Comparison of ENCODE assay signal across 22 cellular contexts in the genomic region with DNA sequence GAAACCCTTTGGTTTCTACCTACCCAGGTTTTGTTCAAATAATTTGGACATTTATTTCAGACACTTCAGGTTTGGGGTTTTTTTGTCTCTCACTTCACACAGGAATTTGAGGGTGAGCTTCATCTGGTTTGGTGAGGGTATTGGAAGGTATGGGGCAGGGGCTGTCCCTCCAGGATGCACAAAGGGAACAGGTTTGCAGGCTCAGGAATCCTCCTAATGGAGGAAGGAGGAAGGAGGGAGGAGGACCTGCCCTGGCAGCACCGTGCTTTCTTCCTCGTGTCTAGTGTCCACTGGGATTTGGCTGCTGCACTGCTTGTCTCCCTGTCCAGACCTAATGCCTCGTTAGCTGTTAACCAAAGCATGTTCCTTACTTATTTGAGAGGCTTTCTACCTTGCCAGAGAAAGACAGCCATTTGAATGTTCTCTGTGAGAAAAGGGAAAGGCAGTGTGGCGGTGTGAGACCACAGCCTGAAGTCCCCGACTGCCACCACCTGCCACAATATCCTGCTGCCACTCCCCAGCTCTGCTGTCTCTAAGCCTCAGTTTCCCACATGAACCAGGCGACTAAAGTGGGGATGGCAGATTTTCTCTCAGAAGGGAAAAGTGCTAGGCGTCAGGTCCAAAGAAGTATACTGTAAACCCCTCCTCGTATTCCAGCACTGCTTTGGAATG. TPM values are rescaled to one million over a fixed set of nuclear protein-coding genes. Genes with fewer than 3 reads are reported as not detected.
A peak's percentile ranks its signal among the peaks of the same experiment; 100 is the strongest.
DNase-seq lines count a peak whose midpoint lies in the region; ATAC-seq and TF ChIP-seq lines count a peak whose summit lies in the region.
"Had no signal": no experiment of that assay in that cellular context is flagged by ENCODE, and none has a peak within 500 bp of the region (broad histone marks: within the 10 kb centered on the region; RNA-seq: fewer than 3 reads in every experiment).

No MANE protein-coding gene starts in this region.

- no peak overlapping the region for H3K4me3 ChIP-seq in GM12865 (ENCODE audit: low read depth, low read length)
- H3K4me3 ChIP-seq in neuronal stem cell (ENCODE audit: low read length in 2 of 2): no peak overlapping the region
- H3K4me3 ChIP-seq: BLaER1 treated with 17β-estradiol and CSF1 and Interleukin-3, amounts not matched to agents 10 nM and 100 nM; SK-N-MC had no signal

- H3K4ac ChIP-seq in neuronal stem cell (ENCODE audit: low read length): no peak overlapping the region

- peaks cover 16% of the 10 kb centered on the region for H3K4me1 Mint-ChIP-seq in activated CD8-positive, alpha-beta memory T cell treated with anti-CD3 and anti-CD28 coated beads, Interleukin-2, amount 10 ng/mL, durations not matched to agents 7 days and 5 days
- H3K4me1 Mint-ChIP-seq in T-helper 17 cell: peaks cover 12% of the 10 kb centered on the region

- no peak overlapping the region for H2AFZ ChIP-seq in neuronal stem cell (ENCODE audit: low read length)

- H3K27ac ChIP-seq in neuronal stem cell (replicated peaks; ENCODE audit: low read length): no peak overlapping the region
- H3K27ac ChIP-seq: BLaER1 treated with 17β-estradiol and CSF1 and Interleukin-3, amounts not matched to agents 10 nM and 100 nM; HL-60; SK-N-MC had no signal

- no peak overlapping the region for H3K23ac ChIP-seq in neuronal stem cell (ENCODE audit: low read depth, low read length, poor library complexity)

- in situ Hi-C loops in KBM-7 (cut with MboI; ENCODE audit: low pct_unique_long_range_greater_than_20kb, low sequenced_read_pairs): no loop called here

- H3K27me3 Mint-ChIP-seq in activated CD8-positive, alpha-beta memory T cell treated with anti-CD3 and anti-CD28 coated beads, Interleukin-2, amount 10 ng/mL, durations not matched to agents 7 days and 5 days: peaks cover 10% of the 10 kb centered on the region
- H3K27me3 Mint-ChIP-seq in T-helper 17 cell: no peaks in the 10 kb centered on the region
- H3K27me3 Mint-ChIP-seq: CD4-positive, alpha-beta T cell had no signal

- no peaks in the 10 kb centered on the region for H3K36me3 Mint-ChIP-seq in activated CD8-positive, alpha-beta memory T cell treated with anti-CD3 and anti-CD28 coated beads, Interleukin-2, amount 10 ng/mL, durations not matched to agents 7 days and 5 days
- H3K36me3 Mint-ChIP-seq in T-helper 17 cell (ENCODE audit: low read depth): peaks cover 5% of the 10 kb centered on the region

- no peaks in the 10 kb centered on the region for H3K36me3 ChIP-seq in neuronal stem cell (replicated peaks in 1 of 2; ENCODE audit: control insufficient read depth in 2 of 2, insufficient read depth in 2 of 2, low read length in 2 of 2)
- H3K36me3 ChIP-seq: BLaER1 treated with 17β-estradiol and CSF1 and Interleukin-3, amounts not matched to agents 10 nM and 100 nM had no signal

- no peaks in the 10 kb centered on the region for H3K79me1 ChIP-seq in neuronal stem cell (ENCODE audit: low read depth, low read length)

- no peak overlapping the region for H2BK120ac ChIP-seq in neuronal stem cell (ENCODE audit: low read depth, low read length)

- no peak overlapping the region for H4K8ac ChIP-seq in neuronal stem cell (ENCODE audit: low read depth, low read length)

- H2BK12ac ChIP-seq in neuronal stem cell (ENCODE audit: low read length): no peak overlapping the region

- CTCF ChIA-PET in activated CD8-positive, alpha-beta memory T cell treated with anti-CD3 and anti-CD28 coated beads, Interleukin-2, amount 10 ng/mL, durations not matched to agents 7 days and 5 days (lab: Charles Lee): interaction anchor here (0.6 to 2.6 kb wide), 4 partner anchors 11 to 107 kb away, joined by 3 to 15 read pairs (median 4); no protein-coding TSS in a partner anchor

- no peak overlapping the region for H2BK15ac ChIP-seq in neuronal stem cell (ENCODE audit: low read length)

- H3K9me3 Mint-ChIP-seq in activated CD8-positive, alpha-beta memory T cell treated with anti-CD3 and anti-CD28 coated beads, Interleukin-2, amount 10 ng/mL, durations not matched to agents 7 days and 5 days (ENCODE audit: low read depth): no peaks in the 10 kb centered on the region
- H3K9me3 Mint-ChIP-seq: CD4-positive, alpha-beta T cell had no signal

- no CpG with 5 or more reads among the region's 8 CpGs for WGBS in neuronal stem cell (ENCODE audit: extremely low coverage in 2 of 2, insufficient read length in 2 of 2, insufficient replicate concordance in 1 of 2), 2 donors

- peak; percentile 50 for DNase-seq in activated CD8-positive, alpha-beta memory T cell treated with anti-CD3 and anti-CD28 coated beads, Interleukin-2, amount 10 ng/mL, durations not matched to agents 7 days and 5 days
- DNase-seq in activated CD8-positive, alpha-beta memory T cell treated with anti-CD3 and anti-CD28 coated beads for 24 hours: no peak
- DNase-seq in GM12865 (ENCODE audit: low read depth) (peak; percentile 11), T-helper 17 cell (no peak), neuronal stem cell (ENCODE audit: low spot score) (no peak), KBM-7 (no peak), hepatic stellate cell (ENCODE audit: low spot score) (no peak)
- DNase-seq: AML-193; CD4-positive, alpha-beta T cell; DMS53; MV-4-11; NCI-H1105 treated with DMSO at 0.1 percent for 48 hours; NCI-H146; NCI-H1930; NCI-H2107; NCI-H446 treated with DMSO at 0.1 percent for 48 hours; NCI-H526; OCI-M1; SIG-M5 had no signal

- no peak overlapping the region for H4K91ac ChIP-seq in neuronal stem cell (ENCODE audit: low read depth, low read length, poor library complexity)

- no peak overlapping the region for H3K14ac ChIP-seq in neuronal stem cell (ENCODE audit: low read length)

- H3K9me3 ChIP-seq in T-helper 17 cell (ENCODE audit: control insufficient read depth, low read length, poor library complexity, severe bottlenecking) (no peaks in the 10 kb centered on the region), neuronal stem cell (replicated peaks in 1 of 2; ENCODE audit: control insufficient read depth in 2 of 2, insufficient read depth in 1 of 2, low read depth in 1 of 2, low read length in 2 of 2) (no peaks in the 10 kb centered on the region)
- H3K9me3 ChIP-seq: BLaER1 treated with 17β-estradiol and CSF1 and Interleukin-3, amounts not matched to agents 10 nM and 100 nM had no signal

- no peak overlapping the region for H3K27ac Mint-ChIP-seq in activated CD8-positive, alpha-beta memory T cell treated with anti-CD3 and anti-CD28 coated beads, Interleukin-2, amount 10 ng/mL, durations not matched to agents 7 days and 5 days
- H3K27ac Mint-ChIP-seq in T-helper 17 cell: no peak overlapping the region
- H3K27ac Mint-ChIP-seq: CD4-positive, alpha-beta T cell had no signal

- H2AK5ac ChIP-seq in neuronal stem cell (ENCODE audit: low read depth, low read length): peak overlapping the region; percentile 5

- no peak overlapping the region for H2BK5ac ChIP-seq in neuronal stem cell (ENCODE audit: low read length)

- H3K27me3 ChIP-seq in neuronal stem cell (ENCODE audit: control insufficient read depth in 3 of 3, insufficient read depth in 3 of 3, low read depth in 1 of 3, low read length in 3 of 3): peaks cover 0 to 7% (median 0%) of the 10 kb centered on the region in 3 experiments
- H3K27me3 ChIP-seq: BLaER1 treated with 17β-estradiol and CSF1 and Interleukin-3, amounts not matched to agents 10 nM and 100 nM had no signal

- no peak overlapping the region for H3K4me3 Mint-ChIP-seq in activated CD8-positive, alpha-beta memory T cell treated with anti-CD3 and anti-CD28 coated beads, Interleukin-2, amount 10 ng/mL, durations not matched to agents 7 days and 5 days
- H3K4me3 Mint-ChIP-seq in T-helper 17 cell: no peak overlapping the region
- H3K4me3 Mint-ChIP-seq: CD4-positive, alpha-beta T cell had no signal

- H3K9ac ChIP-seq in neuronal stem cell (ENCODE audit: low read depth, low read length, poor library complexity): no peak overlapping the region
- H3K9ac ChIP-seq: BLaER1 treated with 17β-estradiol and CSF1 and Interleukin-3, amounts not matched to agents 10 nM and 100 nM had no signal

- H3K4me1 ChIP-seq in neuronal stem cell (ENCODE audit: control insufficient read depth in 2 of 2, insufficient read depth in 1 of 2, low read depth in 1 of 2, low read length in 2 of 2): peaks cover 0 to 5% of the 10 kb centered on the region in 2 donors

- TF ChIP-seq CTCF in GM12865 (IDR thresholded peaks at IDR 0.05; ENCODE audit: insufficient read depth, low read depth, low read length, missing control alignments): no peak

- no peak for ATAC-seq in activated CD8-positive, alpha-beta memory T cell treated with anti-CD3 and anti-CD28 coated beads, Interleukin-2, amount 10 ng/mL, durations not matched to agents 7 days and 5 days
- ATAC-seq in T-helper 17 cell: peak; percentile 65

- no peak overlapping the region for H3K4me2 ChIP-seq in neuronal stem cell (ENCODE audit: insufficient read depth, low read length, poor library complexity, severe bottlenecking)
- H3K4me2 ChIP-seq: BLaER1 treated with 17β-estradiol and CSF1 and Interleukin-3, amounts not matched to agents 10 nM and 100 nM had no signal

- no peak overlapping the region for H3K18ac ChIP-seq in neuronal stem cell (ENCODE audit: low read length)

RNA-seq across cellular contexts. Expression of gene SLC4A5, which starts 2.2 kb away (rescaled TPM):
- 1 to 10 TPM in 1 of 2 experiments, under 1 TPM in 1; 0.42 to 2.6 TPM for total RNA-seq in activated CD8-positive, alpha-beta memory T cell treated with anti-CD3 and anti-CD28 coated beads, Interleukin-2, amount 10 ng/mL, durations not matched to agents 7 days and 5 days
- 10 to 100 TPM in 1 of 2 donors, 1 to 10 TPM in 1; 9.1 to 10.5 TPM for total RNA-seq in T-helper 17 cell
- 1.2 TPM for polyA plus RNA-seq in neuronal stem cell (2013, experiment 1 of 2)
- 1.1 TPM for polyA plus RNA-seq in neuronal stem cell (2013, experiment 2 of 2)

RNA-seq across cellular contexts. Expression of gene DCTN1, which starts 34.7 kb away (rescaled TPM):
- 100 to 1,000 TPM in 1 of 2 experiments, 10 to 100 TPM in 1; 98.3 to 108 TPM for total RNA-seq in activated CD8-positive, alpha-beta memory T cell treated with anti-CD3 and anti-CD28 coated beads, Interleukin-2, amount 10 ng/mL, durations not matched to agents 7 days and 5 days
- 10 to 100 TPM; 78.5 to 85.7 TPM for total RNA-seq in T-helper 17 cell
- 127 TPM for polyA plus RNA-seq in neuronal stem cell (2013, experiment 1 of 2)
- 131 TPM for polyA plus RNA-seq in neuronal stem cell (2013, experiment 2 of 2)

Comparison
In these comparisons a context has a peak if more than half of its experiments do, and no peak if none do; other contexts are left out.
1. DNase-seq: peak in activated CD8-positive, alpha-beta memory T cell treated with anti-CD3 and anti-CD28 coated beads, Interleukin-2, amount 10 ng/mL, durations not matched to agents 7 days and 5 days (single experiment) and GM12865 (single experiment); none in activated CD8-positive, alpha-beta memory T cell treated with anti-CD3 and anti-CD28 coated beads for 24 hours (single experiment), T-helper 17 cell (0 of 3), neuronal stem cell (single experiment), KBM-7 (single experiment) and hepatic stellate cell (single experiment).